ENCODE assay signal across 8 cellular contexts in genomic region chr14:39102265-39102968, GRCh38. TPM values are rescaled to one million over a fixed set of nuclear protein-coding genes. Genes with fewer than 3 reads are reported as not detected.
A peak's percentile ranks its signal among the peaks of the same experiment; 100 is the strongest.
DNase-seq lines count a peak whose midpoint lies in the region; ATAC-seq and TF ChIP-seq lines count a peak whose summit lies in the region.

No MANE protein-coding gene starts in this region.

- peak overlapping the region; percentile 86 for H3K27ac ChIP-seq in CD4-positive, alpha-beta memory T cell (ENCODE audit: low read depth, low read length)
- H3K27ac ChIP-seq in SU-DHL-6 (ENCODE audit: low read depth, low read length) (peak overlapping the region; percentile 63), esophagus (ENCODE audit: low read depth in 2 of 2, low read length in 1 of 2) (peak overlapping the region; percentile 94 to 99), muscle layer of colon (ENCODE audit: low read depth, low read length) (peak overlapping the region; percentile 99)

- peaks cover 9% of the 10 kb centered on the region; the same call in 1 of the 2 replicates for H3F3A ChIP-seq in SU-DHL-6 (ENCODE audit: insufficient read depth)

- peak overlapping the region; percentile 77 to 89 for H3K4me3 ChIP-seq in CD4-positive, alpha-beta memory T cell (ENCODE audit: low read length in 2 of 2)
- H3K4me3 ChIP-seq in SU-DHL-6 (ENCODE audit: insufficient read depth, low read length, poor library complexity, severe bottlenecking) = peak overlapping the region; percentile 87
- H3K4me3 ChIP-seq in esophagus (ENCODE audit: low read depth in 1 of 2, low read length in 2 of 2) = peak overlapping the region; percentile 66 to 87
- H3K4me3 ChIP-seq in muscle layer of colon (ENCODE audit: low read depth in 1 of 2, low read length in 2 of 2) = peak overlapping the region; percentile 72 to 89

- CTCF ChIA-PET in CD4-positive, alpha-beta memory T cell (lab: Charles Lee; ENCODE audit: partially characterized antibody) = interaction anchor here (0.6 to 1.1 kb wide), 3 partner anchors 12 to 329 kb away, joined by 3 to 5 read pairs (median 3); partner anchors contain the start of gene GEMIN2

- no peaks in the 10 kb centered on the region for H3K36me3 ChIP-seq in CD4-positive, alpha-beta memory T cell (ENCODE audit: insufficient read depth, low read length)
- no peaks in the 10 kb centered on the region for H3K36me3 ChIP-seq in SU-DHL-6 (ENCODE audit: low read length)
- H3K36me3 ChIP-seq in esophagus (ENCODE audit: control insufficient read depth in 2 of 2, insufficient read depth in 2 of 2, low read length in 1 of 2) = no peaks in the 10 kb centered on the region
- H3K36me3 ChIP-seq in muscle layer of colon (ENCODE audit: insufficient read depth, low read length) = no peaks in the 10 kb centered on the region

- peaks cover 0 to 9% of the 10 kb centered on the region in 2 donors for H3K36me3 Mint-ChIP-seq in CD4-positive, alpha-beta memory T cell

- H3K27ac Mint-ChIP-seq in CD4-positive, alpha-beta memory T cell = peak overlapping the region; percentile 91 to 99 (median 97)

- no peaks in the 10 kb centered on the region for H3K9me3 Mint-ChIP-seq in CD4-positive, alpha-beta memory T cell

- peaks cover 58% of the 10 kb centered on the region for H3K4me1 ChIP-seq in CD4-positive, alpha-beta memory T cell (ENCODE audit: insufficient read depth, low read length)
- H3K4me1 ChIP-seq in esophagus (ENCODE audit: control insufficient read depth in 2 of 2, insufficient read depth in 2 of 2, low read length in 1 of 2) = no peaks in the 10 kb centered on the region
- H3K4me1 ChIP-seq in muscle layer of colon (ENCODE audit: insufficient read depth, low read length) = peaks cover 21% of the 10 kb centered on the region

- H3K4me1 Mint-ChIP-seq in CD4-positive, alpha-beta memory T cell = peaks cover 26 to 69% (median 44%) of the 10 kb centered on the region in 4 donors

- intact Hi-C loops in CD4-positive, alpha-beta memory T cell (cut with micrococcal nuclease) = loop anchor here (2.0 kb wide), 2 partner anchors 164 to 330 kb away; partner anchors contain the start of gene FBXO33

- POLR2A ChIA-PET in CD4-positive, alpha-beta memory T cell (lab: Charles Lee; ENCODE audit: partially characterized antibody) = interaction anchor here (0.8 to 4.4 kb wide), 15 partner anchors 9 to 330 kb away, joined by 3 to 66 read pairs (median 5); partner anchors contain the start of genes FBXO33, GEMIN2, PNN and TRAPPC6B

- 1% methylated on average over 20 to 23 of the region's 23 CpGs for WGBS in esophagus, 2 donors

- no peak for TF ChIP-seq CTCF in SU-DHL-6 (IDR thresholded peaks at IDR 0.05; ENCODE audit: insufficient read depth, low read length, poor library complexity, severe bottlenecking)

- H3K79me2 ChIP-seq in SU-DHL-6 (ENCODE audit: insufficient read depth, low read length) = peaks cover 50% of the 10 kb centered on the region

- H3K9me3 ChIP-seq in CD4-positive, alpha-beta memory T cell (ENCODE audit: control insufficient read depth in 1 of 2, low read length in 2 of 2) = no peaks in the 10 kb centered on the region
- H3K9me3 ChIP-seq in SU-DHL-6 (ENCODE audit: insufficient read depth, low read length) = no peaks in the 10 kb centered on the region
- no peaks in the 10 kb centered on the region for H3K9me3 ChIP-seq in esophagus (ENCODE audit: control insufficient read depth in 2 of 2, insufficient read depth in 1 of 2, low read depth in 1 of 2, low read length in 1 of 2)
- H3K9me3 ChIP-seq in muscle layer of colon (ENCODE audit: low read length) = no peaks in the 10 kb centered on the region

- ATAC-seq in GM18870 (IDR thresholded peaks at IDR 0.05; ENCODE audit: unreplicated experiment) = peak; percentile 3
- ATAC-seq in HG03354 (IDR thresholded peaks at IDR 0.05; ENCODE audit: poor library complexity, severe bottlenecking, unreplicated experiment) = peak; percentile 9

- H3K9me2 ChIP-seq in SU-DHL-6 (replicated peaks; ENCODE audit: insufficient read depth, low read length) = no peaks in the 10 kb centered on the region

- H3K9ac ChIP-seq in SU-DHL-6 (ENCODE audit: low read length) (peak overlapping the region; percentile 89), muscle layer of colon (ENCODE audit: low read length) (peak overlapping the region; percentile 86)

- H3K27me3 Mint-ChIP-seq in CD4-positive, alpha-beta memory T cell = no peaks in the 10 kb centered on the region

- peak overlapping the region; percentile 91 to 98 (median 96) for H3K4me3 Mint-ChIP-seq in CD4-positive, alpha-beta memory T cell

- peak overlapping the region; percentile 66 for H2AFZ ChIP-seq in SU-DHL-6 (ENCODE audit: low read depth, low read length, severe bottlenecking)

- no peaks in the 10 kb centered on the region for H3K27me3 ChIP-seq in CD4-positive, alpha-beta memory T cell (ENCODE audit: insufficient read depth, low read length)
- H3K27me3 ChIP-seq in SU-DHL-6 (ENCODE audit: low read length) = no peaks in the 10 kb centered on the region
- no peaks in the 10 kb centered on the region for H3K27me3 ChIP-seq in esophagus (ENCODE audit: control insufficient read depth in 1 of 2, insufficient read depth in 2 of 2, low read length in 2 of 2)
- no peaks in the 10 kb centered on the region for H3K27me3 ChIP-seq in muscle layer of colon (ENCODE audit: control insufficient read depth in 1 of 2, insufficient read depth in 2 of 2, low read length in 2 of 2)

- peak overlapping the region; percentile 80 for H3K4me2 ChIP-seq in SU-DHL-6 (ENCODE audit: low read depth, low read length, poor library complexity, severe bottlenecking)

- DNase-seq in CD4-positive, alpha-beta memory T cell = peak in 3 of 5 donors; percentile 9 to 19 (median 18)
- no peak for DNase-seq in stimulated activated CD4-positive, alpha-beta T cell treated with anti-CD3 and anti-CD28 coated beads, Interleukin-4, amount 100 ng/mL, for 24 hours
- no peak for DNase-seq in activated gamma-delta T cell treated with Interleukin-2 at 50 U/mL for 16 hours

- no peaks in the 10 kb centered on the region for H4K20me1 ChIP-seq in SU-DHL-6 (ENCODE audit: low read depth, low read length)

RNA-seq across cellular contexts. Expression of gene SEC23A, which starts 0.6 kb away (rescaled TPM):
- 10 to 100 TPM; 61.1 to 70.3 TPM for total RNA-seq in CD4-positive, alpha-beta memory T cell
- polyA plus RNA-seq in CD4-positive, alpha-beta memory T cell = 10 to 100 TPM; 42.9 to 47.5 TPM
- 10 to 100 TPM in 1 of 2 donors, 1 to 10 TPM in 1; 5.9 to 12.2 TPM for polyA plus RNA-seq in esophagus

RNA-seq across cellular contexts. Expression of gene GEMIN2, which starts 11.7 kb away (rescaled TPM):
- total RNA-seq in CD4-positive, alpha-beta memory T cell = 10 to 100 TPM; 13.4 to 16.9 TPM
- polyA plus RNA-seq in CD4-positive, alpha-beta memory T cell = 10 to 100 TPM; 14.4 to 15.0 TPM
- polyA plus RNA-seq in esophagus = 1 to 10 TPM; 6.2 to 8.9 TPM

Comparison
In these comparisons a context has a peak if more than half of its experiments do, and no peak if none do; other contexts are left out.
1. DNase-seq: peak in CD4-positive, alpha-beta memory T cell (3 of 5); none in stimulated activated CD4-positive, alpha-beta T cell treated with anti-CD3 and anti-CD28 coated beads, Interleukin-4, amount 100 ng/mL, for 24 hours (single experiment) and activated gamma-delta T cell treated with Interleukin-2 at 50 U/mL for 16 hours (single experiment).
2. Peak in every context shown above with its lines, with median percentiles within 50 percentile points of each other: H3K27ac ChIP-seq and H3K4me3 ChIP-seq.